Comparison of ENCODE assay signal across 9 cellular contexts in genomic region chr18:59921384-59921891, GRCh38. TPM values are rescaled to one million over a fixed set of nuclear protein-coding genes. Genes with fewer than 3 reads are reported as not detected.
DNase-seq lines count a peak whose midpoint lies in the region; ATAC-seq and TF ChIP-seq lines count a peak whose summit lies in the region.
"Had no signal": no experiment of that assay in that cellular context is flagged by ENCODE, and none has a peak within 500 bp of the region (broad histone marks: within the 10 kb centered on the region; RNA-seq: fewer than 3 reads in every experiment).

No MANE protein-coding gene starts in this region.

- H3K27me3 ChIP-seq in BLaER1 = no peaks in the 10 kb centered on the region
- no peaks in the 10 kb centered on the region for H3K27me3 ChIP-seq in KMS-11 (ENCODE audit: insufficient read depth, low read depth)
- H3K27me3 ChIP-seq: right lobe of liver had no signal

- no peak overlapping the region for H2AFZ ChIP-seq in KMS-11 (ENCODE audit: low read depth)

- H3K4me2 ChIP-seq in BLaER1 (peak overlapping the region; percentile 82), KMS-11 (peak overlapping the region; percentile 38)

- no peak overlapping the region for H3K4me3 Mint-ChIP-seq in chondrocyte (ENCODE audit: unreplicated experiment)

- H3K4me1 Mint-ChIP-seq in chondrocyte (ENCODE audit: low read depth) = peaks cover 32% of the 10 kb centered on the region

- peak; percentile 15 for DNase-seq in activated T-helper 9 cell treated with anti-CD3 and anti-CD28 coated beads, Interleukin-2, amount 50 U/mL, for 16 hours (ENCODE audit: low read depth)
- no peak for DNase-seq in NCI-H2196 treated with DMSO at 0.1 percent for 48 hours (lab: John Stamatoyannopoulos, UW; ENCODE audit: unreplicated experiment)
- no peak for DNase-seq in chondrocyte (ENCODE audit: low spot score)
- DNase-seq in left colon = no peak
- DNase-seq in occipital lobe (lab: John Stamatoyannopoulos, UW) = no peak
- DNase-seq: right lobe of liver had no signal

- H3K4me1 ChIP-seq in BLaER1 (peaks cover 78% of the 10 kb centered on the region), KMS-11 (ENCODE audit: low read depth, poor library complexity, severe bottlenecking) (peaks cover 53% of the 10 kb centered on the region)
- H3K4me1 ChIP-seq: right lobe of liver had no signal

- H3K9ac ChIP-seq in BLaER1 (no peak overlapping the region), KMS-11 (no peak overlapping the region)

- ATAC-seq in GM19328 (IDR thresholded peaks at IDR 0.05; ENCODE audit: unreplicated experiment) = peak; percentile 49
- no peak for ATAC-seq in left colon
- ATAC-seq: right lobe of liver had no signal

- no peak overlapping the region for H3K27ac ChIP-seq in BLaER1
- peak overlapping the region; percentile 43 for H3K27ac ChIP-seq in KMS-11
- H3K27ac ChIP-seq: right lobe of liver had no signal

- no peaks in the 10 kb centered on the region for H3K36me3 ChIP-seq in BLaER1
- no peaks in the 10 kb centered on the region for H3K36me3 ChIP-seq in KMS-11 (ENCODE audit: insufficient read depth)
- H3K36me3 ChIP-seq: right lobe of liver had no signal

- H3K79me2 ChIP-seq in KMS-11 (ENCODE audit: insufficient read depth, low read depth) = no peaks in the 10 kb centered on the region

- intact Hi-C loops in left colon (cut with DNase I, micrococcal nuclease) = no loop called here

- H4K20me1 ChIP-seq in BLaER1 = no peaks in the 10 kb centered on the region
- no peaks in the 10 kb centered on the region for H4K20me1 ChIP-seq in KMS-11 (ENCODE audit: insufficient read depth)

- H3K36me3 Mint-ChIP-seq in chondrocyte (ENCODE audit: low read depth) = no peaks in the 10 kb centered on the region

- no peak overlapping the region for H3K4me3 ChIP-seq in BLaER1
- no peak overlapping the region for H3K4me3 ChIP-seq in KMS-11 (IDR thresholded peaks at IDR 0.05; ENCODE audit: insufficient read depth, low read depth, low read length)
- H3K4me3 ChIP-seq: right lobe of liver had no signal

- no peaks in the 10 kb centered on the region for H3K9me3 Mint-ChIP-seq in chondrocyte (ENCODE audit: low read depth)

- H3K27me3 Mint-ChIP-seq in chondrocyte (ENCODE audit: low read depth) = peaks cover 4% of the 10 kb centered on the region

- H3K27ac Mint-ChIP-seq in chondrocyte (ENCODE audit: unreplicated experiment) = no peak overlapping the region

- TF ChIP-seq CTCF in KMS-11 (conservative IDR thresholded peaks at IDR 0.05; ENCODE audit: low read depth, low read length) (no peak), chondrocyte (IDR thresholded peaks at IDR 0.05) (no peak)

- H3K9me3 ChIP-seq in BLaER1 = no peaks in the 10 kb centered on the region
- H3K9me3 ChIP-seq: right lobe of liver had no signal

RNA-seq across cellular contexts. Expression of gene PMAIP1, which starts 21.6 kb away (rescaled TPM):
- total RNA-seq in chondrocyte (4.1 to 9.9 TPM (median 8.0 TPM) in 3 replicates), left colon (1 to 10 TPM; 1.8 to 2.6 TPM), occipital lobe (1.4 TPM)
